ENCODE assay signal across 1 cellular context in the genomic region with DNA sequence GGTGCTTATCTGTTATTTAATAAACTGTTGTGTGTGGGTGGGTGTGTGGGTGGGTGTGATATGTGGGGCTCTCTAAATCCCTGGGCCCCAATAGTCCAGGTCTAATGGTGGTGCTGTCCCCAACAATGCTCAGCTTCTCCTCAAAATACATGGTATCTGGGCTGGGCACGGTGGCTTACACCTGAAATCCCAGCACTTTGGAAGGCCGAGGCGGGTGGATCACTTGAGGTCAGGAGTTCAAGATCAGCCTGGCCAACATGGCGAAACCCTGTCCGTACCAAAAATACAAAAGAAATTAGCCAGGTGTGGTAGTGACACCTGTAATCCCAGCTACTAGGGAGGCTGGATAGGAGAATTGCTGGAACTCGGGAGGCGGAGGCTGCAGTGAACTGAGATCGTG.
TF ChIP-seq lines count a peak whose summit lies in the region.

No MANE protein-coding gene starts in this region.

TF ChIP-seq in HepG2, 621 proteins besides CTCF, POLR2A, EP300 and RAD21 (continued from another document):
- TF ChIP-seq, protein P1, sequence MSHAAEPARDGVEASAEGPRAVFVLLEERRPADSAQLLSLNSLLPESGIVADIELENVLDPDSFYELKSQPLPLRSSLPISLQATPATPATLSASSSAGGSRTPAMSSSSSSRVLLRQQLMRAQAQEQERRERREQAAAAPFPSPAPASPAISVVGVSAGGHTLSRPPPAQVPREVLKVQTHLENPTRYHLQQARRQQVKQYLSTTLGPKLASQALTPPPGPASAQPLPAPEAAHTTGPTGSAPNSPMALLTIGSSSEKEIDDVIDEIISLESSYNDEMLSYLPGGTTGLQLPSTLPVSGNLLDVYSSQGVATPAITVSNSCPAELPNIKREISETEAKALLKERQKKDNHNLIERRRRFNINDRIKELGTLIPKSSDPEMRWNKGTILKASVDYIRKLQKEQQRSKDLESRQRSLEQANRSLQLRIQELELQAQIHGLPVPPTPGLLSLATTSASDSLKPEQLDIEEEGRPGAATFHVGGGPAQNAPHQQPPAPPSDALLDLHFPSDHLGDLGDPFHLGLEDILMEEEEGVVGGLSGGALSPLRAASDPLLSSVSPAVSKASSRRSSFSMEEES (CRISPR knock-in tag; IDR thresholded peaks at IDR 0.05) = no peak
- TF ChIP-seq ZNF547 (CRISPR knock-in tag; IDR thresholded peaks at IDR 0.05) = no peak
- TF ChIP-seq ZNF570 (CRISPR knock-in tag; IDR thresholded peaks at IDR 0.05; ENCODE audit: borderline replicate concordance) = no peak
- no peak for TF ChIP-seq ZNF451 (CRISPR knock-in tag; IDR thresholded peaks at IDR 0.05)
TF ChIP-seq in HepG2: peak in this region for 0.
